Comparison of ENCODE assay signal across 1 cellular context in genomic region chr1:226942392-226942791, GRCh38.
TF ChIP-seq lines count a peak whose summit lies in the region.

No MANE protein-coding gene starts in this region.

TF ChIP-seq in K562, 482 proteins besides CTCF, POLR2A, EP300 and RAD21:
- TF ChIP-seq HMGXB4 (CRISPR knock-in tag; IDR thresholded peaks at IDR 0.05) (0 out of 2 replicates have a peak, but pooled peaks have one; percentile 21), MECOM (CRISPR knock-in tag; IDR thresholded peaks at IDR 0.05) (no peak), USF1 (CRISPR knock-in tag; IDR thresholded peaks at IDR 0.05) (0 out of 2 replicates have a peak, but pooled peaks have one; percentile 23)
TF ChIP-seq in K562: peak in this region for 2.
